2 cellular contexts compared by ENCODE assay signal in genomic region chr4:147518846-147519767, GRCh38.
A peak's percentile ranks its signal among the peaks of the same experiment; 100 is the strongest.
TF ChIP-seq lines count a peak whose summit lies in the region.

No MANE protein-coding gene starts in this region.

TF ChIP-seq in IMR-90, 13 proteins besides CTCF, POLR2A, EP300 and RAD21:
- peak; percentile 92 for TF ChIP-seq SMC3 (IDR thresholded peaks at IDR 0.05; ENCODE audit: low read depth, low read length)
- TF ChIP-seq USF2 (IDR thresholded peaks at IDR 0.05; ENCODE audit: low read depth, low read length): no peak
TF ChIP-seq in IMR-90: peak in this region for 1.

TF ChIP-seq in K562, 482 proteins besides CTCF, POLR2A, EP300 and RAD21:
- TF ChIP-seq FOXK2 (conservative IDR thresholded peaks at IDR 0.05 in 1 of 2, IDR thresholded peaks at IDR 0.05 in 1 of 2; ENCODE audit: low read depth in 2 of 2): peak; percentile 67 to 74
- no peak for TF ChIP-seq BRF2 (IDR thresholded peaks at IDR 0.05; ENCODE audit: borderline replicate concordance, insufficient read depth, insufficient read length)
- TF ChIP-seq HNRNPUL1 (IDR thresholded peaks at IDR 0.05; ENCODE audit: low read length): no peak
- no peak for TF ChIP-seq POLR3A (IDR thresholded peaks at IDR 0.05; ENCODE audit: borderline replicate concordance, extremely low read depth, insufficient read depth, insufficient read length)
- TF ChIP-seq CTCFL (IDR thresholded peaks at IDR 0.05; ENCODE audit: borderline replicate concordance, insufficient read depth, low read depth, low read length, poor library complexity, severe bottlenecking): peak; percentile 17
- no peak for TF ChIP-seq XRCC4 (IDR thresholded peaks at IDR 0.05; ENCODE audit: extremely low read depth, insufficient read depth, insufficient read length)
- no peak for TF ChIP-seq NFATC3 (IDR thresholded peaks at IDR 0.05)
- TF ChIP-seq CHD4 (IDR thresholded peaks at IDR 0.05; ENCODE audit: insufficient read depth, insufficient replicate concordance, low read depth, low read length, poor library complexity, severe bottlenecking): no peak
- no peak for TF ChIP-seq ZNF146 (CRISPR knock-in tag; IDR thresholded peaks at IDR 0.05; ENCODE audit: unreplicated experiment)
- no peak for TF ChIP-seq GATAD2A (IDR thresholded peaks at IDR 0.05)
- TF ChIP-seq ZNF644 (tag; IDR thresholded peaks at IDR 0.05; ENCODE audit: low read depth): no peak
- TF ChIP-seq ZNF57 (CRISPR knock-in tag; IDR thresholded peaks at IDR 0.05): no peak
- no peak for TF ChIP-seq FOXP4 (CRISPR knock-in tag; IDR thresholded peaks at IDR 0.05; ENCODE audit: borderline replicate concordance)
- no peak for TF ChIP-seq ZNF197 (CRISPR knock-in tag; IDR thresholded peaks at IDR 0.05; ENCODE audit: low read depth)
- TF ChIP-seq HOMEZ (CRISPR knock-in tag; IDR thresholded peaks at IDR 0.05): no peak
- no peak for TF ChIP-seq EP400 (IDR thresholded peaks at IDR 0.05)
- peak; percentile 54 for TF ChIP-seq SMC3 (conservative IDR thresholded peaks at IDR 0.05; ENCODE audit: insufficient read depth, low read depth, low read length)
- no peak for TF ChIP-seq SMAD2 (IDR thresholded peaks at IDR 0.05; ENCODE audit: low read depth, low read length)
- TF ChIP-seq AFF4 (CRISPR knock-in tag; IDR thresholded peaks at IDR 0.05): no peak
- no peak for TF ChIP-seq ELF2 (CRISPR knock-in tag; IDR thresholded peaks at IDR 0.05)
- no peak for TF ChIP-seq CSDE1 (IDR thresholded peaks at IDR 0.05)
TF ChIP-seq in K562: peak in this region for 3.
